13 cellular contexts compared by ENCODE assay signal in genomic region chr6:143037470-143037869, GRCh38.
"Had no signal": no experiment of that assay in that cellular context is flagged by ENCODE, and none has a peak within 500 bp of the region (broad histone marks: within the 10 kb centered on the region; RNA-seq: fewer than 3 reads in every experiment).

No MANE protein-coding gene starts in this region.

- ATAC-seq: activated CD8-positive, alpha-beta memory T cell treated with anti-CD3 and anti-CD28 coated beads, Interleukin-2, amount 10 ng/mL, durations not matched to agents 7 days and 5 days; left lobe of liver; natural killer cell treated with Interleukin-12 subunit alpha and Interleukin-12 subunit beta and Interleukin-15 and Interleukin-18, amount 100 ng/mL, for 72 hours had no signal

- DNase-seq: activated CD4-positive, alpha-beta memory T cell treated with anti-CD3 and anti-CD28 coated beads, Interleukin-2, amount 10 ng/mL, durations not matched to agents 7 days and 5 days; activated CD4-positive, alpha-beta T cell treated with anti-CD3 and anti-CD28 coated beads for 48 hours; activated CD4-positive, CD25-positive, alpha-beta regulatory T cell; activated CD8-positive, alpha-beta memory T cell treated with anti-CD3 and anti-CD28 coated beads, Interleukin-2, amount 10 ng/mL, durations not matched to agents 7 days and 5 days; effector memory CD4-positive, alpha-beta T cell; esophagus squamous epithelium; stimulated activated CD4-positive, alpha-beta T cell treated with anti-CD3 and anti-CD28 coated beads, Interleukin-12 subunit alpha, Interleukin-12 subunit beta, amount 100 ng/mL, for 4 hours; stimulated activated CD4-positive, alpha-beta T cell treated with anti-CD3 and anti-CD28 coated beads, Interleukin-2, amount 100 ng/mL, for 24 hours; stimulated activated naive CD4-positive, alpha-beta T cell treated with Interleukin-2 at 50 U/mL for 16 hours; substantia nigra; tibial artery had no signal
